ENCODE assay signal across 9 cellular contexts in the genomic region with DNA sequence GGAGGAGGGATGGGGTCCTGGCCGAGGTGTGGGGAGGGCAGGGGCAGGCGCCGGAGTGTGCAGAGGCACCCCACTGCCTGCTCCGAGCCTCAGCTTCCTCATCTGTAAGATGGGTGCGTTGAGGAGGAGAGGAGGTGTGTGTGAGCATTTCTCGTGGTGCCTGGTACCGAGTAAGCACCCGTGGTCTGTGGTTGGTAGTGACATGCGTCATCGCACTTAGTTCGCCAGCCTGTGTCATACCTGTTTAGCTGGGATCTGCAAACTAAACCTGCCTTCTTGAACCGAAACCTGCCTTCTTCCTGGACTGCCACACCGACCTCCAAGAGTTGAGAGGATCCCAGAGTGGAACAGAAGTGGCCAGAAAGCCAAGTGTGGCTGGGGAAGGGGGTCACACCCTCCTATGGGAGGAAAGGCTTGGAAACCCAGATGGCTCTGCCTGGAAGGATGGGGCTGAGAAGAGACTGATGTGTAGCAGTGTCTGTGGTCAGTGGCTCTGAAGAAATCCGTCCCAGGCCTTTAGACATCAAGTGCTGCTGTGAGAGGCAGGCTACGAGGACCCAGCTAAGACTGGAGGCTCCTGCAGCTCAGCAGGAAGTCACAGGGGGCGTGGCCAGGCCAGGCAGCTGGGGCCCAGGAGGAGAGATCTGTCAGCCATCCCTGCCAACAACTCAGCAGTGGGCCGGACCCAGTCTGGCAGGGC.
DNase-seq lines count a peak whose midpoint lies in the region; ATAC-seq lines count a peak whose summit lies in the region.
"Had no signal": no experiment of that assay in that cellular context is flagged by ENCODE, and none has a peak within 500 bp of the region (broad histone marks: within the 10 kb centered on the region; RNA-seq: fewer than 3 reads in every experiment).

No MANE protein-coding gene starts in this region.

- H3K4me3 Mint-ChIP-seq in naive thymus-derived CD8-positive, alpha-beta T cell, result peak overlapping the region in 9 of 10 donors; percentile 37 to 79 (median 64)

- peaks cover 13 to 27% of the 10 kb centered on the region in 2 donors for H3K4me1 ChIP-seq in duodenal mucosa (ENCODE audit: control insufficient read depth in 1 of 2, insufficient read depth in 2 of 2, low read length in 2 of 2)
- H3K4me1 ChIP-seq: A549 had no signal

- H3K27me3 ChIP-seq in duodenal mucosa (ENCODE audit: control insufficient read depth in 1 of 2, insufficient read depth in 2 of 2, low read length in 2 of 2), result no peaks in the 10 kb centered on the region

- peak overlapping the region in 6 of 10 donors; percentile 89 to 97 (median 96) for H3K27ac Mint-ChIP-seq in naive thymus-derived CD8-positive, alpha-beta T cell

- DNase-seq in NCI-H2196 (lab: John Stamatoyannopoulos, UW; ENCODE audit: unreplicated experiment) (peak; percentile 13), NCI-H2196 treated with DMSO at 0.1 percent for 48 hours (lab: John Stamatoyannopoulos, UW; ENCODE audit: unreplicated experiment) (no peak), NCI-H1436 treated with DMSO at 0.1 percent for 48 hours (lab: John Stamatoyannopoulos, UW) (no peak)
- peak; percentile 19 to 55 for DNase-seq in activated CD4-positive, alpha-beta T cell treated with anti-CD3 and anti-CD28 coated beads, Interleukin-2, amount 50 U/mL, for 24 hours (ENCODE audit: low read depth in 1 of 2, low spot score in 1 of 2)
- DNase-seq in naive thymus-derived CD8-positive, alpha-beta T cell, result peak; percentile 37 to 81 (median 66)
- peak; percentile 80 for DNase-seq in stimulated activated naive CD8-positive, alpha-beta T cell treated with anti-CD3 and anti-CD28 coated beads, Interleukin-15, Interleukin-2, amounts not matched to agents 100 U/mL and 50 U/mL, for 24 hours

- H3K9ac ChIP-seq in duodenal mucosa (ENCODE audit: low read depth in 1 of 2, low read length in 2 of 2), result peak overlapping the region in 1 of 2 donors; percentile 2

- peaks cover 0 to 3% (median 2%) of the 10 kb centered on the region in 3 donors for H3K36me3 Mint-ChIP-seq in naive thymus-derived CD8-positive, alpha-beta T cell

- H3K27me3 Mint-ChIP-seq in naive thymus-derived CD8-positive, alpha-beta T cell, result no peaks in the 10 kb centered on the region

- POLR2A ChIA-PET in naive thymus-derived CD8-positive, alpha-beta T cell (lab: Charles Lee), result interaction anchor here (0.7 to 1.3 kb wide), 5 partner anchors 102 to 301 kb away, joined by 3 to 5 read pairs (median 3); a partner anchor contains a TSS

- no peaks in the 10 kb centered on the region for H3K9me3 Mint-ChIP-seq in naive thymus-derived CD8-positive, alpha-beta T cell

- no peaks in the 10 kb centered on the region for H3K9me3 ChIP-seq in duodenal mucosa (ENCODE audit: control insufficient read depth in 1 of 2, low read length in 2 of 2)
- H3K9me3 ChIP-seq: A549 had no signal

- peak; percentile 62 for ATAC-seq in HG03378 (IDR thresholded peaks at IDR 0.05; ENCODE audit: unreplicated experiment)
- peak; percentile 91 to 95 for ATAC-seq in naive thymus-derived CD8-positive, alpha-beta T cell
- peak; percentile 96 for ATAC-seq in stimulated activated naive CD8-positive, alpha-beta T cell treated with anti-CD3 and anti-CD28 coated beads, Interleukin-15, Interleukin-2, amounts not matched to agents 100 U/mL and 50 U/mL, for 24 hours

- peak overlapping the region; percentile 60 for H3K27ac ChIP-seq in duodenal mucosa (ENCODE audit: low read depth, low read length)

- H3K4me3 ChIP-seq in duodenal mucosa (ENCODE audit: low read depth in 1 of 2, low read length in 2 of 2), result no peak overlapping the region
- H3K4me3 ChIP-seq: A549 had no signal

- H3K4me1 Mint-ChIP-seq in naive thymus-derived CD8-positive, alpha-beta T cell, result peaks cover 7 to 11% (median 10%) of the 10 kb centered on the region in 4 donors

- H3K36me3 ChIP-seq in duodenal mucosa (ENCODE audit: control insufficient read depth in 1 of 2, insufficient read depth in 2 of 2, low read length in 2 of 2), result peaks cover 21 to 63% of the 10 kb centered on the region in 2 donors

Comparison
In these comparisons a context has a peak if more than half of its experiments do, and no peak if none do; other contexts are left out.
1. DNase-seq: peak in NCI-H2196 (single experiment), activated CD4-positive, alpha-beta T cell treated with anti-CD3 and anti-CD28 coated beads, Interleukin-2, amount 50 U/mL, for 24 hours (2 of 2), naive thymus-derived CD8-positive, alpha-beta T cell (10 of 10) and stimulated activated naive CD8-positive, alpha-beta T cell treated with anti-CD3 and anti-CD28 coated beads, Interleukin-15, Interleukin-2, amounts not matched to agents 100 U/mL and 50 U/mL, for 24 hours (single experiment); none in NCI-H2196 treated with DMSO at 0.1 percent for 48 hours (single experiment) and NCI-H1436 treated with DMSO at 0.1 percent for 48 hours (single experiment).
2. Peak in every context shown above with its lines, with median percentiles within 50 percentile points of each other: ATAC-seq.